12 cellular contexts compared by ENCODE assay signal in the genomic region with DNA sequence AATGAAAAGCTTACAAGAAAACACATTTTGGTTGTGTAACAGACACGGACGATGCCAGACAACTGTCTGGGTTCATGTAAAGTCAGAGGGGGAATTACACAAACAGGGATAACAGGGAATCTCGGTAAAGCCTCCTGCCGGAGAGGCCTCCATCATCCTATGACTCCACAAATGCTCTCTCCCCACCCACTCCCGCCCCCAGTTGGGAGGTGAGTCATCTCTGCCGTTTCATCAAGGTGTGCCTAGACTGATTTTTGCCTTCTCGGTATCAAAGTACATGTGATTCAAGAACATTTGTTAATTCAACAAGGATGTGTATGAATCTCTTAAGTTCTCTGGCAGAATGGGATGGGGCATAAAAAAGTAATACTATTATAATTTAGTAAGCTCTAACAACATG.
DNase-seq lines count a peak whose midpoint lies in the region; ATAC-seq and TF ChIP-seq lines count a peak whose summit lies in the region.
"Had no signal": no experiment of that assay in that cellular context is flagged by ENCODE, and none has a peak within 500 bp of the region (broad histone marks: within the 10 kb centered on the region; RNA-seq: fewer than 3 reads in every experiment).

No MANE protein-coding gene starts in this region.

- TF ChIP-seq RAD21 in IMR-90 (IDR thresholded peaks at IDR 0.05; ENCODE audit: low read length): no peak

- H2BK5ac ChIP-seq in IMR-90 (ENCODE audit: low read depth, low read length, poor library complexity, severe bottlenecking): no peak overlapping the region

- H3K9me1 ChIP-seq in IMR-90 (ENCODE audit: insufficient read depth, low read length): no peaks in the 10 kb centered on the region

- H3K14ac ChIP-seq in IMR-90 (replicated peaks; ENCODE audit: low read depth, low read length): no peak overlapping the region

- intact Hi-C loops in IMR-90 (cut with micrococcal nuclease) (no loop called here), mammary epithelial cell (cut with micrococcal nuclease) (no loop called here), natural killer cell (cut with micrococcal nuclease) (no loop called here)

- no peaks in the 10 kb centered on the region for H3K9me3 ChIP-seq in IMR-90 (ENCODE audit: control insufficient read depth, insufficient read depth, low read length)
- H3K9me3 ChIP-seq in mammary epithelial cell (replicated peaks; ENCODE audit: insufficient read depth, low read length): no peaks in the 10 kb centered on the region
- H3K9me3 ChIP-seq in tibial nerve: no peaks in the 10 kb centered on the region
- H3K9me3 ChIP-seq: prostate gland had no signal

- H3K36me3 ChIP-seq in IMR-90 (ENCODE audit: control insufficient read depth, insufficient read depth, low read length) (no peaks in the 10 kb centered on the region), mammary epithelial cell (ENCODE audit: insufficient read depth, low read length) (no peaks in the 10 kb centered on the region), tibial nerve (no peaks in the 10 kb centered on the region)
- H3K36me3 ChIP-seq: BLaER1 treated with 17β-estradiol and CSF1 and Interleukin-3, amounts not matched to agents 10 nM and 100 nM; prostate gland had no signal

- peaks cover 0 to 2% of the 10 kb centered on the region in 2 donors for H3K27me3 Mint-ChIP-seq in natural killer cell (ENCODE audit: low read depth in 2 of 2)
- H3K27me3 Mint-ChIP-seq: brain had no signal

- H3K4me3 Mint-ChIP-seq in natural killer cell: no peak overlapping the region
- H3K4me3 Mint-ChIP-seq: brain had no signal

- BruUV-seq in IMR-90 (replicated peaks; lab: Mats Ljungman, UMichigan): no TSS peak
- no TSS peak for BruUV-seq in mammary epithelial cell (replicated peaks; lab: Mats Ljungman, UMichigan)

- H2AK9ac ChIP-seq in IMR-90 (replicated peaks; ENCODE audit: low read depth, low read length, poor library complexity): no peak overlapping the region

- no peak overlapping the region for H3K9ac ChIP-seq in IMR-90 (ENCODE audit: low read depth, low read length)
- no peak overlapping the region for H3K9ac ChIP-seq in mammary epithelial cell (ENCODE audit: insufficient read depth, low read length)
- H3K9ac ChIP-seq: BLaER1 treated with 17β-estradiol and CSF1 and Interleukin-3, amounts not matched to agents 10 nM and 100 nM had no signal

- no peak overlapping the region for H2BK120ac ChIP-seq in IMR-90 (ENCODE audit: low read depth, low read length)

- H3K27me3 ChIP-seq in IMR-90 (ENCODE audit: control insufficient read depth, insufficient read depth, low read length): no peaks in the 10 kb centered on the region
- H3K27me3 ChIP-seq in mammary epithelial cell (ENCODE audit: insufficient read depth, low read length): no peaks in the 10 kb centered on the region
- no peaks in the 10 kb centered on the region for H3K27me3 ChIP-seq in tibial nerve
- H3K27me3 ChIP-seq: BLaER1 treated with 17β-estradiol and CSF1 and Interleukin-3, amounts not matched to agents 10 nM and 100 nM had no signal

- H3K27ac Mint-ChIP-seq in natural killer cell: no peak overlapping the region
- H3K27ac Mint-ChIP-seq: brain had no signal

- H3K79me2 ChIP-seq in mammary epithelial cell (ENCODE audit: insufficient read depth, low read length): no peaks in the 10 kb centered on the region

- no peak for TF ChIP-seq POLR2A in IMR-90 (IDR thresholded peaks at IDR 0.05; ENCODE audit: low read depth, low read length)
- no peak for TF ChIP-seq POLR2A in tibial nerve (IDR thresholded peaks at IDR 0.05)

- no peak overlapping the region for H3K56ac ChIP-seq in IMR-90 (ENCODE audit: extremely low read depth, insufficient read depth, low read length)

- H3K23ac ChIP-seq in IMR-90 (ENCODE audit: low read depth, low read length): no peak overlapping the region

- CTCF ChIA-PET in IMR-90 (lab: Yijun Ruan, JAX) (no interaction called here), mammary epithelial cell (lab: Charles Lee; ENCODE audit: low non-redundant PET) (no interaction called here)

- H2AK5ac ChIP-seq in IMR-90 (ENCODE audit: low read depth, low read length): no peak overlapping the region

- H2AFZ ChIP-seq in IMR-90 (replicated peaks; ENCODE audit: low read length, poor library complexity) (no peak overlapping the region), mammary epithelial cell (ENCODE audit: low read depth, low read length) (no peak overlapping the region)

- in situ Hi-C loops in IMR-90 (cut with MboI; ENCODE audit: low sequenced_read_pairs) (no loop called here), mammary epithelial cell (cut with MboI; ENCODE audit: low sequenced_read_pairs in 2 of 2) (no loop called here), GM13977 (cut with MboI; ENCODE audit: low pct_unique_long_range_greater_than_20kb, low sequenced_read_pairs, unreplicated experiment) (no loop called here)

- no peaks in the 10 kb centered on the region for H3K36me3 Mint-ChIP-seq in natural killer cell
- H3K36me3 Mint-ChIP-seq: brain had no signal

- H2BK15ac ChIP-seq in IMR-90 (ENCODE audit: low read depth, low read length): no peak overlapping the region

- H3K9me3 Mint-ChIP-seq in natural killer cell: no peaks in the 10 kb centered on the region

- H3K4me3 ChIP-seq in IMR-90 (ENCODE audit: insufficient read depth, low read depth, low read length) (no peak overlapping the region), mammary epithelial cell (replicated peaks in 1 of 3; ENCODE audit: insufficient read depth in 1 of 3, low read depth in 2 of 3, low read length in 3 of 3) (no peak overlapping the region), tibial nerve (no peak overlapping the region)
- H3K4me3 ChIP-seq: BLaER1 treated with 17β-estradiol and CSF1 and Interleukin-3, amounts not matched to agents 10 nM and 100 nM; prostate gland had no signal

- H4K20me1 ChIP-seq in IMR-90 (ENCODE audit: insufficient read depth, low read length) (no peaks in the 10 kb centered on the region), mammary epithelial cell (ENCODE audit: insufficient read depth, low read length) (no peaks in the 10 kb centered on the region)
- H4K20me1 ChIP-seq: BLaER1 treated with 17β-estradiol and CSF1 and Interleukin-3, amounts not matched to agents 10 nM and 100 nM had no signal

- H3K18ac ChIP-seq in IMR-90 (ENCODE audit: low read depth, low read length): peak overlapping the region; percentile 29; the same call in 1 of the 2 replicates

- H3K4me2 ChIP-seq in IMR-90 (ENCODE audit: low read depth, low read length) (no peak overlapping the region), mammary epithelial cell (ENCODE audit: insufficient read depth, low read depth, low read length) (no peak overlapping the region)

- H3K4me1 ChIP-seq in IMR-90 (ENCODE audit: control insufficient read depth, insufficient read depth, low read length) (no peaks in the 10 kb centered on the region; the same call in 1 of the 2 replicates), mammary epithelial cell (ENCODE audit: insufficient read depth, low read length) (peaks cover 18% of the 10 kb centered on the region), tibial nerve (peaks cover 0 to 4% (median 0%) of the 10 kb centered on the region in 4 donors)
- H3K4me1 ChIP-seq: prostate gland had no signal

- POLR2A ChIA-PET in IMR-90 (lab: Charles Lee; ENCODE audit: unreplicated experiment): no interaction called here

- H3K4me1 Mint-ChIP-seq in natural killer cell: peaks cover 5 to 9% of the 10 kb centered on the region in 2 donors
- H3K4me1 Mint-ChIP-seq: brain had no signal

- TF ChIP-seq CTCF in IMR-90 (conservative IDR thresholded peaks at IDR 0.05; ENCODE audit: low read depth, low read length) (no peak), mammary epithelial cell (conservative IDR thresholded peaks at IDR 0.05 in 1 of 2, IDR thresholded peaks at IDR 0.05 in 1 of 2; ENCODE audit: extremely low read depth in 1 of 2, insufficient read depth in 1 of 2, low read depth in 1 of 2, low read length in 2 of 2) (no peak), tibial nerve (IDR thresholded peaks at IDR 0.05) (no peak), natural killer cell (IDR thresholded peaks at IDR 0.05) (no peak), GM13977 (IDR thresholded peaks at IDR 0.05; ENCODE audit: extremely low read depth, insufficient read depth, missing control alignments) (no peak)

- dilution Hi-C loops in IMR-90 (cut with HindIII; ENCODE audit: low sequenced_read_pairs, unreplicated experiment): no loop called here
- dilution Hi-C loops in mammary epithelial cell (cut with HindIII; ENCODE audit: low sequenced_read_pairs): loop anchor here (5.0 kb wide), 1 partner anchor 106 kb away; no protein-coding TSS in a partner anchor

- H3K27ac ChIP-seq in IMR-90 (ENCODE audit: insufficient read depth, low read length) (no peak overlapping the region), mammary epithelial cell (ENCODE audit: insufficient read depth, low read depth, low read length) (peak overlapping the region; percentile 78), tibial nerve (no peak overlapping the region)
- H3K27ac ChIP-seq: BLaER1 treated with 17β-estradiol and CSF1 and Interleukin-3, amounts not matched to agents 10 nM and 100 nM; prostate gland had no signal

- DNase-seq in IMR-90 (no peak), mammary epithelial cell (peak; percentile 85), NCI-H1694 (lab: John Stamatoyannopoulos, UW) (no peak), tibial nerve (ENCODE audit: low spot score in 2 of 2) (no peak), natural killer cell (no peak), GM13977 (ENCODE audit: low spot score) (no peak)
- DNase-seq in activated CD4-positive, alpha-beta T cell treated with anti-CD3 and anti-CD28 coated beads, Interleukin-2, amount 50 U/mL, for 24 hours (ENCODE audit: low read depth in 1 of 2, low spot score in 1 of 2): peak; percentile 35 to 46
- peak; percentile 67 for DNase-seq in stimulated activated CD4-positive, alpha-beta T cell treated with anti-CD3 and anti-CD28 coated beads, Interleukin-4, amount 100 ng/mL, for 24 hours
- DNase-seq: NCI-H1105 treated with DMSO at 0.1 percent for 48 hours had no signal

- no peak for TF ChIP-seq EP300 in tibial nerve (IDR thresholded peaks at IDR 0.05)

- no peaks in the 10 kb centered on the region for H3K79me1 ChIP-seq in IMR-90 (ENCODE audit: low read depth in 1 of 2, low read length in 2 of 2)

- H4K8ac ChIP-seq in IMR-90 (ENCODE audit: low read depth in 2 of 2, low read length in 2 of 2): no peak overlapping the region

- no peak overlapping the region for H2BK20ac ChIP-seq in IMR-90 (ENCODE audit: low read depth, low read length)

- H4K91ac ChIP-seq in IMR-90 (ENCODE audit: insufficient read depth, low read depth, low read length): no peak overlapping the region

- no CpG with 5 or more reads among the region's 7 CpGs for WGBS in IMR-90 (ENCODE audit: extremely low coverage in 2 of 2, insufficient read length in 1 of 2), 2 experiments
- WGBS in mammary epithelial cell (ENCODE audit: low coverage, missing lambda C conversion rate): 66% methylated on average over 4 of the region's 7 CpGs
- 85 to 91% methylated on average over 7 of the region's 7 CpGs for WGBS in tibial nerve, 2 donors

- no peak overlapping the region for H3K4ac ChIP-seq in IMR-90 (ENCODE audit: low read depth, low read length)

- no peak overlapping the region for H4K5ac ChIP-seq in IMR-90 (ENCODE audit: low read depth, low read length)

- ATAC-seq in IMR-90 (ENCODE audit: low read depth): no peak
- ATAC-seq in natural killer cell: no peak

TF ChIP-seq in IMR-90, 13 proteins besides CTCF, POLR2A, EP300 and RAD21 (continues in another document):
- TF ChIP-seq RFX5 (IDR thresholded peaks at IDR 0.05; ENCODE audit: low read depth, low read length) (no peak), MXI1 (IDR thresholded peaks at IDR 0.05; ENCODE audit: borderline replicate concordance, low read depth, low read length) (no peak)

Comparison
In these comparisons a context has a peak if more than half of its experiments do, and no peak if none do; other contexts are left out.
1. DNase-seq: peak in activated CD4-positive, alpha-beta T cell treated with anti-CD3 and anti-CD28 coated beads, Interleukin-2, amount 50 U/mL, for 24 hours (2 of 2), mammary epithelial cell (single experiment) and stimulated activated CD4-positive, alpha-beta T cell treated with anti-CD3 and anti-CD28 coated beads, Interleukin-4, amount 100 ng/mL, for 24 hours (single experiment); none in IMR-90 (single experiment), NCI-H1694 (single experiment), tibial nerve (0 of 2), natural killer cell (single experiment) and GM13977 (single experiment).